In genomic region chr20:21767200-21767738, GRCh38 we compare ENCODE assay signal across 18 cellular contexts.
"Had no signal": no experiment of that assay in that cellular context is flagged by ENCODE, and none has a peak within 500 bp of the region (broad histone marks: within the 10 kb centered on the region; RNA-seq: fewer than 3 reads in every experiment).

No MANE protein-coding gene starts in this region.

- H3K27me3 ChIP-seq: adrenal gland, cardiac muscle cell, tibial nerve had no signal

- H3K27ac ChIP-seq: cardiac muscle cell, tibial nerve had no signal

- H3K4me1 Mint-ChIP-seq: activated CD4-positive, alpha-beta T cell treated with anti-CD3 and anti-CD28 coated beads for 36 hours; activated CD8-positive, alpha-beta memory T cell treated with anti-CD3 and anti-CD28 coated beads, Interleukin-2, amount 10 ng/mL, durations not matched to agents 7 days and 5 days; activated naive CD4-positive, alpha-beta T cell treated with anti-CD3 and anti-CD28 coated beads, Interleukin-2, amount 50 U/mL, for 24 hours; T-cell had no signal

- H3K36me3 ChIP-seq: adrenal gland, cardiac muscle cell, tibial nerve had no signal

- FAIRE-seq: small intestine had no signal

- H3K4me3 Mint-ChIP-seq: activated CD4-positive, alpha-beta memory T cell treated with anti-CD3 and anti-CD28 coated beads for 36 hours; activated CD4-positive, alpha-beta T cell treated with anti-CD3 and anti-CD28 coated beads for 36 hours; activated CD8-positive, alpha-beta memory T cell treated with anti-CD3 and anti-CD28 coated beads, Interleukin-2, amount 10 ng/mL, durations not matched to agents 7 days and 5 days; activated naive CD4-positive, alpha-beta T cell treated with anti-CD3 and anti-CD28 coated beads, Interleukin-2, amount 50 U/mL, for 24 hours; activated T-cell treated with anti-CD3 and anti-CD28 coated beads, Interleukin-2, amount 50 U/mL, for 24 hours; T-cell had no signal

- H3K9me3 ChIP-seq: adrenal gland, tibial nerve had no signal

- H3K27me3 Mint-ChIP-seq: activated CD8-positive, alpha-beta memory T cell treated with anti-CD3 and anti-CD28 coated beads, Interleukin-2, amount 10 ng/mL, durations not matched to agents 7 days and 5 days had no signal

- H3K9me3 Mint-ChIP-seq: activated CD4-positive, alpha-beta memory T cell treated with anti-CD3 and anti-CD28 coated beads for 36 hours; activated T-cell treated with anti-CD3 and anti-CD28 coated beads, Interleukin-2, amount 50 U/mL, for 24 hours had no signal

- DNase-seq: activated CD8-positive, alpha-beta memory T cell treated with anti-CD3 and anti-CD28 coated beads, Interleukin-2, amount 10 ng/mL, durations not matched to agents 7 days and 5 days; activated effector memory CD4-positive, alpha-beta T cell treated with Interleukin-2 at 50 U/mL for 16 hours; activated T-cell treated with anti-CD3 and anti-CD28 coated beads, Interleukin-2, amount 50 U/mL, for 24 hours; hippocampal formation; right cardiac atrium; small intestine; stimulated activated CD4-positive, alpha-beta T cell treated with anti-CD3 and anti-CD28 coated beads, Interleukin-4, amount 100 ng/mL, for 24 hours; stimulated activated naive CD4-positive, alpha-beta T cell; T-cell; T1000 had no signal

- H3K27ac Mint-ChIP-seq: activated CD4-positive, alpha-beta memory T cell treated with anti-CD3 and anti-CD28 coated beads for 36 hours; activated CD4-positive, alpha-beta T cell treated with anti-CD3 and anti-CD28 coated beads for 36 hours; activated CD8-positive, alpha-beta memory T cell treated with anti-CD3 and anti-CD28 coated beads, Interleukin-2, amount 10 ng/mL, durations not matched to agents 7 days and 5 days; activated naive CD4-positive, alpha-beta T cell treated with anti-CD3 and anti-CD28 coated beads, Interleukin-2, amount 50 U/mL, for 24 hours; activated T-cell treated with anti-CD3 and anti-CD28 coated beads, Interleukin-2, amount 50 U/mL, for 24 hours; T-cell had no signal

- H3K4me3 ChIP-seq: cardiac muscle cell, lung, tibial nerve had no signal

- ATAC-seq: activated CD4-positive, alpha-beta T cell treated with anti-CD3 and anti-CD28 coated beads for 36 hours; activated CD8-positive, alpha-beta memory T cell treated with anti-CD3 and anti-CD28 coated beads, Interleukin-2, amount 10 ng/mL, durations not matched to agents 7 days and 5 days; esophagus mucosa; right cardiac atrium; T-cell had no signal

- H3K36me3 Mint-ChIP-seq: activated CD4-positive, alpha-beta memory T cell treated with anti-CD3 and anti-CD28 coated beads for 36 hours; activated CD8-positive, alpha-beta memory T cell treated with anti-CD3 and anti-CD28 coated beads, Interleukin-2, amount 10 ng/mL, durations not matched to agents 7 days and 5 days; activated naive CD4-positive, alpha-beta T cell treated with anti-CD3 and anti-CD28 coated beads, Interleukin-2, amount 50 U/mL, for 24 hours; T-cell had no signal

- H3K4me1 ChIP-seq: adrenal gland had no signal
